In the genomic region with DNA sequence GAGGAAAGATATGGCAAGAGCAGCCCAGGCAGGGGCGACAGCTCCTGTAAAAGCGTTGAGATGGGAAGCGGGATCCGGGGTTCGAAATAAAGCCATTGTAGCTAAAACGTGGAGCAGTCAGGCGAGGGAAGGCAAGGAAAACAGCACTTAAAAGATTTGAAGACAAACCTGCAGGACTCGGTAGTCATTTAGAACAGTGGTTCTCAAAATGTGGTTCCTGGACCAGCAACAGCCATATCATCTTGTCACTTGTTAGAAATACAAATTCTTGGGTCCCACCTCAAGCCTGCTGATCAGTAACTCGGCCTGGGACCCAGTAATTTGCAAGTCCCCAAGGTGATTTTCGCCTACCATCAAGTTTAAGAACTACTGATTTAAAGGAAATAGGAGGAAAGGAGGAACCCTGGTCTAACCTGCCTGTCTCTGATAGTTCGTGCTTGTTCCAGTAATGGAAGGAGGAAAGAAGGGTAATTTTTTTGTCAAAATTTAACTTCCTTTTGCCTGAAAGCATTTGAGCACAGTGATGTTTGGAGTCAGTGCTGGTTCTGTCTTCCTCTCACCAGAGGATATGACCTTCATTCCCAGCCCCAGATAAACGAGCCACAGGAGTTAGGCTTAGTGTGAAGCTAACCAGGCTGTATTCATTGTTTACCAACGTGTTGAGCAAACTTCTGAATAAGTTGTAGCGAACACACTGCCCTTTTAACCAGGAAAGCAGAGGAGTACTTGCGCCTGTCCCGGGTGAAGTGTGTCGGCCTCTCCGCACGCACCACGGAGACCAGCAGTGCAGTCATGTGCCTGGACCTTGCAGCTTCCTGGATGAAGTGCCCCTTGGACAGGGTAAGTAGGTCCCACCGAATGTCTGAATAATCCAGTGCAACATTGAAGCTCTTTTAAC, we compare ENCODE assay signal across 8 cellular contexts. TPM values are rescaled to one million over a fixed set of nuclear protein-coding genes. Genes with fewer than 3 reads are reported as not detected.
A peak's percentile ranks its signal among the peaks of the same experiment; 100 is the strongest.
DNase-seq lines count a peak whose midpoint lies in the region; ATAC-seq and TF ChIP-seq lines count a peak whose summit lies in the region.

No MANE protein-coding gene starts in this region.

- 12 to 15% (median 15%) methylated on average over 21 of the region's 21 CpGs for WGBS in heart left ventricle, 4 donors
- 13 to 17% methylated on average over 21 of the region's 21 CpGs for WGBS in tibial nerve, 2 donors

- peak overlapping the region; percentile 30 for H3K27ac Mint-ChIP-seq in activated T-helper 17 cell treated with anti-CD3 and anti-CD28 coated beads, Interleukin-2, amount 50 U/mL, for 72 hours
- no peak overlapping the region for H3K27ac Mint-ChIP-seq in activated naive CD4-positive, alpha-beta T cell treated with anti-CD3 and anti-CD28 coated beads, Interleukin-2, amount 10 ng/mL, durations not matched to agents 7 days and 5 days

- no peak overlapping the region for H3K4me3 Mint-ChIP-seq in activated T-helper 17 cell treated with anti-CD3 and anti-CD28 coated beads, Interleukin-2, amount 50 U/mL, for 72 hours
- no peak overlapping the region for H3K4me3 Mint-ChIP-seq in activated naive CD4-positive, alpha-beta T cell treated with anti-CD3 and anti-CD28 coated beads, Interleukin-2, amount 10 ng/mL, durations not matched to agents 7 days and 5 days

- H3K4me3 ChIP-seq in heart left ventricle (peak overlapping the region in 11 of 12 donors; percentile 73 to 97 (median 87)), tibial nerve (peak overlapping the region; percentile 74 to 96 (median 90))

- no peaks in the 10 kb centered on the region for H3K27me3 ChIP-seq in heart left ventricle
- H3K27me3 ChIP-seq in tibial nerve = no peaks in the 10 kb centered on the region

- no peaks in the 10 kb centered on the region for H3K27me3 Mint-ChIP-seq in activated T-helper 17 cell treated with anti-CD3 and anti-CD28 coated beads, Interleukin-2, amount 50 U/mL, for 72 hours
- H3K27me3 Mint-ChIP-seq in activated naive CD4-positive, alpha-beta T cell treated with anti-CD3 and anti-CD28 coated beads, Interleukin-2, amount 10 ng/mL, durations not matched to agents 7 days and 5 days = no peaks in the 10 kb centered on the region

- intact Hi-C loops in heart left ventricle (cut with DNase I) (loop anchor here in 4 of 10 donors (10.0 kb wide), 3 partner anchors 54 to 114 kb away; a partner anchor contains a TSS), cardiac septum (cut with DNase I) (no loop called here)

- CTCF ChIA-PET in activated naive CD4-positive, alpha-beta T cell treated with anti-CD3 and anti-CD28 coated beads, Interleukin-2, amount 10 ng/mL, durations not matched to agents 7 days and 5 days (lab: Charles Lee) = interaction anchor here (1.0 to 1.5 kb wide), 6 partner anchors 14 to 240 kb away, joined by 3 to 5 read pairs (median 3); no protein-coding TSS in a partner anchor

- no peak for TF ChIP-seq EP300 in tibial nerve (IDR thresholded peaks at IDR 0.05)

- H3K36me3 Mint-ChIP-seq in activated T-helper 17 cell treated with anti-CD3 and anti-CD28 coated beads, Interleukin-2, amount 50 U/mL, for 72 hours (ENCODE audit: low read depth) = peaks cover 38% of the 10 kb centered on the region
- H3K36me3 Mint-ChIP-seq in activated naive CD4-positive, alpha-beta T cell treated with anti-CD3 and anti-CD28 coated beads, Interleukin-2, amount 10 ng/mL, durations not matched to agents 7 days and 5 days = peaks cover 21% of the 10 kb centered on the region

- peaks cover 20% of the 10 kb centered on the region for H3K4me1 Mint-ChIP-seq in activated T-helper 17 cell treated with anti-CD3 and anti-CD28 coated beads, Interleukin-2, amount 50 U/mL, for 72 hours
- peaks cover 18% of the 10 kb centered on the region for H3K4me1 Mint-ChIP-seq in activated naive CD4-positive, alpha-beta T cell treated with anti-CD3 and anti-CD28 coated beads, Interleukin-2, amount 10 ng/mL, durations not matched to agents 7 days and 5 days

- H3K36me3 ChIP-seq in heart left ventricle (no peaks in the 10 kb centered on the region), tibial nerve (no peaks in the 10 kb centered on the region)

- H3K9me3 Mint-ChIP-seq in activated T-helper 17 cell treated with anti-CD3 and anti-CD28 coated beads, Interleukin-2, amount 50 U/mL, for 72 hours = no peaks in the 10 kb centered on the region
- H3K9me3 Mint-ChIP-seq in activated naive CD4-positive, alpha-beta T cell treated with anti-CD3 and anti-CD28 coated beads, Interleukin-2, amount 10 ng/mL, durations not matched to agents 7 days and 5 days = no peaks in the 10 kb centered on the region

- peak overlapping the region in 10 of 12 donors; percentile 0 to 97 (median 92) for H3K27ac ChIP-seq in heart left ventricle
- peak overlapping the region in 2 of 4 donors; percentile 94 to 98 for H3K27ac ChIP-seq in tibial nerve

- ATAC-seq in heart left ventricle (no peak), GM18511 (IDR thresholded peaks at IDR 0.05; ENCODE audit: unreplicated experiment) (no peak)
- no peak for ATAC-seq in activated T-helper 17 cell treated with anti-CD3 and anti-CD28 coated beads, Interleukin-2, amount 50 U/mL, for 72 hours (replicated peaks)

- DNase-seq in heart left ventricle (no peak), cardiac septum (ENCODE audit: low spot score) (no peak), islet precursor cell (peak; percentile 62), tibial nerve (ENCODE audit: low spot score in 2 of 2) (no peak)
- no peak for DNase-seq in stimulated activated CD4-positive, alpha-beta T cell treated with anti-CD3 and anti-CD28 coated beads, Interleukin-4, amount 100 ng/mL, for 24 hours
- DNase-seq in activated naive CD4-positive, alpha-beta T cell treated with anti-CD3 and anti-CD28 coated beads, Interleukin-2, amount 10 ng/mL, durations not matched to agents 7 days and 5 days = no peak

- H3K9me3 ChIP-seq in heart left ventricle (no peaks in the 10 kb centered on the region), tibial nerve (no peaks in the 10 kb centered on the region)

- TF ChIP-seq POLR2A in heart left ventricle (IDR thresholded peaks at IDR 0.05) (no peak), tibial nerve (IDR thresholded peaks at IDR 0.05) (no peak)

- TF ChIP-seq CTCF in heart left ventricle (IDR thresholded peaks at IDR 0.05) (no peak), tibial nerve (IDR thresholded peaks at IDR 0.05) (no peak)

- H3K4me1 ChIP-seq in heart left ventricle (peaks cover 0 to 50% (median 29%) of the 10 kb centered on the region in 12 donors), tibial nerve (peaks cover 0 to 38% (median 27%) of the 10 kb centered on the region in 4 donors)

RNA-seq across cellular contexts. Expression of a gene that starts 1.1 kb away (rescaled TPM):
- 1 to 10 TPM; 1.3 to 4.3 (median 2.5) TPM for total RNA-seq in heart left ventricle
- polyA plus RNA-seq in heart left ventricle = 1 to 10 TPM; 1.4 to 3.2 TPM
- total RNA-seq in cardiac septum = 3.0 TPM
- 10 to 100 TPM; 30.9 to 53.7 TPM for total RNA-seq in activated T-helper 17 cell treated with anti-CD3 and anti-CD28 coated beads, Interleukin-2, amount 50 U/mL, for 72 hours
- 1 to 10 TPM in 2 of 4 donors, under 1 TPM in 2; 0.42 to 3.6 (median 1.2) TPM for total RNA-seq in tibial nerve

RNA-seq across cellular contexts. Expression of a gene that starts 1.6 kb away (rescaled TPM):
- 100 to 1,000 TPM in 2 of 9 donors, 10 to 100 TPM in 7; 49.1 to 118 (median 88.7) TPM for total RNA-seq in heart left ventricle
- polyA plus RNA-seq in heart left ventricle = 10 to 100 TPM; 16.7 to 53.0 TPM
- total RNA-seq in cardiac septum = 86.9 TPM
- total RNA-seq in activated T-helper 17 cell treated with anti-CD3 and anti-CD28 coated beads, Interleukin-2, amount 50 U/mL, for 72 hours = 100 to 1,000 TPM in 1 of 2 donors, 10 to 100 TPM in 1; 74.2 to 105 TPM
- total RNA-seq in tibial nerve = 10 to 100 TPM; 26.1 to 54.4 (median 40.0) TPM

RNA-seq across cellular contexts. Expression of a gene that starts 57.6 kb away (rescaled TPM):
- total RNA-seq in heart left ventricle (100 to 1,000 TPM; 169 to 374 (median 257) TPM), cardiac septum (150 TPM), tibial nerve (1 to 10 TPM in 1 of 4 donors, under 1 TPM in 3; 0.20 to 1.0 (median 0.26) TPM)
- polyA plus RNA-seq in heart left ventricle = 100 to 1,000 TPM in 1 of 2 donors, 10 to 100 TPM in 1; 76.4 to 133 TPM
- total RNA-seq in activated T-helper 17 cell treated with anti-CD3 and anti-CD28 coated beads, Interleukin-2, amount 50 U/mL, for 72 hours = under 1 TPM; 0.56 to 0.58 TPM

Comparison
In these comparisons a context has a peak if more than half of its experiments do, and no peak if none do; other contexts are left out.
1. RNA of a gene that starts 57.6 kb away (total RNA-seq): 169 to 374 TPM in heart left ventricle and 150 TPM in cardiac septum (single experiment); 0.56 to 0.58 TPM in activated T-helper 17 cell treated with anti-CD3 and anti-CD28 coated beads, Interleukin-2, amount 50 U/mL, for 72 hours and 0.20 to 1.0 TPM in tibial nerve; every median in the first group is over 10 times any median in the second.